21 cellular contexts compared by ENCODE assay signal in genomic region chr6:110191477-110191876, GRCh38. TPM values are rescaled to one million over a fixed set of nuclear protein-coding genes. Genes with fewer than 3 reads are reported as not detected.
A peak's percentile ranks its signal among the peaks of the same experiment; 100 is the strongest.
DNase-seq lines count a peak whose midpoint lies in the region; ATAC-seq, FAIRE-seq and TF ChIP-seq lines count a peak whose summit lies in the region.
"Had no signal": no experiment of that assay in that cellular context is flagged by ENCODE, and none has a peak within 500 bp of the region (broad histone marks: within the 10 kb centered on the region; RNA-seq: fewer than 3 reads in every experiment).

No MANE protein-coding gene starts in this region.

- CTCF ChIA-PET in endothelial cell of umbilical vein (lab: Charles Lee) = no interaction called here

- peaks cover 36% of the 10 kb centered on the region for H3K36me3 ChIP-seq in Karpas-422 (ENCODE audit: insufficient read depth, low read length)
- peaks cover 0 to 2% of the 10 kb centered on the region in 2 experiments for H3K36me3 ChIP-seq in endothelial cell of umbilical vein (ENCODE audit: control insufficient read depth in 2 of 2, extremely low read depth in 1 of 2, insufficient read depth in 2 of 2, low read length in 2 of 2)
- peaks cover 11% of the 10 kb centered on the region for H3K36me3 ChIP-seq in right atrium auricular region

- dilution Hi-C loops in endothelial cell of umbilical vein (cut with MboI; ENCODE audit: extremely low pct_ligation_motif_present, low sequenced_read_pairs) = no loop called here

- FAIRE-seq in endothelial cell of umbilical vein (lab: Jason Lieb, UNC) = peak; percentile 73
- FAIRE-seq: A204.1, D721Med, G401.6, GM12891, GM19239 had no signal

- TF ChIP-seq POLR2A in endothelial cell of umbilical vein (IDR thresholded peaks at IDR 0.05; ENCODE audit: low read depth, low read length) = no peak

- 0 out of 2 replicates have a peak overlapping the region, but pooled peaks have one; percentile 8 for H3K27ac ChIP-seq in Karpas-422 (ENCODE audit: low read length)
- no peak overlapping the region for H3K27ac ChIP-seq in endothelial cell of umbilical vein (ENCODE audit: insufficient read depth, low read depth, low read length)
- H3K27ac ChIP-seq in right atrium auricular region = no peak overlapping the region
- H3K27ac ChIP-seq: BLaER1 treated with 17β-estradiol and CSF1 and Interleukin-3, amounts not matched to agents 10 nM and 100 nM; C4-2B had no signal

- no peaks in the 10 kb centered on the region for H4K20me1 ChIP-seq in Karpas-422 (ENCODE audit: insufficient read depth, low read depth, low read length)
- H4K20me1 ChIP-seq in endothelial cell of umbilical vein (replicated peaks; ENCODE audit: control insufficient read depth, extremely low read depth, insufficient read depth, low read length) = peaks cover 6% of the 10 kb centered on the region

- DNase-seq in Karpas-422 (no peak), dermis blood vessel endothelial cell (peak; percentile 27), endothelial cell of umbilical vein (ENCODE audit: low read depth, low spot score) (peak; percentile 54), SKM-1 treated with dmso at 0.1 percent for 144 hours (lab: John Stamatoyannopoulos, UW; ENCODE audit: unreplicated experiment) (no peak), right atrium auricular region (ENCODE audit: low spot score) (no peak)
- DNase-seq: 8988T; ACHN; Caco-2; Calu3; CD4-positive, alpha-beta T cell; CD8-positive, alpha-beta T cell; DMS79 treated with DMSO at 0.1 percent for 48 hours; GF-D8 had no signal

- BruUV-seq in endothelial cell of umbilical vein (replicated peaks; lab: Mats Ljungman, UMichigan) = no TSS peak

- intact Hi-C loops in endothelial cell of umbilical vein (cut with micrococcal nuclease) = no loop called here

- H3K79me2 ChIP-seq in Karpas-422 (ENCODE audit: low read length) (peaks cover 99% of the 10 kb centered on the region), endothelial cell of umbilical vein (ENCODE audit: control insufficient read depth, insufficient read depth, low read length) (peaks cover 54% of the 10 kb centered on the region)

- peaks cover 65% of the 10 kb centered on the region for H3K4me1 ChIP-seq in Karpas-422 (ENCODE audit: low read length)
- peaks cover 16% of the 10 kb centered on the region for H3K4me1 ChIP-seq in endothelial cell of umbilical vein (ENCODE audit: control insufficient read depth, extremely low read depth, insufficient read depth, low read length)
- peaks cover 0 to 18% of the 10 kb centered on the region in 2 donors for H3K4me1 ChIP-seq in right atrium auricular region

- H3K4me2 ChIP-seq in Karpas-422 (ENCODE audit: low read depth, low read length, poor library complexity, severe bottlenecking) (no peak overlapping the region), endothelial cell of umbilical vein (ENCODE audit: insufficient read depth, low read length) (peak overlapping the region; percentile 38)

- H3K4me3 ChIP-seq in Karpas-422 (ENCODE audit: low read length) (no peak overlapping the region), endothelial cell of umbilical vein (replicated peaks in 1 of 3; ENCODE audit: insufficient read depth in 1 of 3, low read depth in 1 of 3, low read length in 3 of 3) (no peak overlapping the region), right atrium auricular region (no peak overlapping the region)
- H3K4me3 ChIP-seq: BLaER1 treated with 17β-estradiol and CSF1 and Interleukin-3, amounts not matched to agents 10 nM and 100 nM had no signal

- no peaks in the 10 kb centered on the region for H3K9me2 ChIP-seq in Karpas-422 (replicated peaks; ENCODE audit: insufficient read depth, low read length)

- TF ChIP-seq CTCF in endothelial cell of umbilical vein (IDR thresholded peaks at IDR 0.05; ENCODE audit: extremely low read depth in 1 of 2, insufficient read depth in 1 of 2, low read depth in 1 of 2, low read length in 2 of 2) (no peak), right atrium auricular region (IDR thresholded peaks at IDR 0.05) (no peak)

- no peak overlapping the region for H2AFZ ChIP-seq in Karpas-422 (ENCODE audit: low read length)
- no peak overlapping the region for H2AFZ ChIP-seq in endothelial cell of umbilical vein (ENCODE audit: low read depth, low read length)

- H3K9ac ChIP-seq in Karpas-422 (ENCODE audit: low read length) (no peak overlapping the region), endothelial cell of umbilical vein (replicated peaks; ENCODE audit: extremely low read depth, insufficient read depth, low read length) (no peak overlapping the region)
- H3K9ac ChIP-seq: BLaER1 treated with 17β-estradiol and CSF1 and Interleukin-3, amounts not matched to agents 10 nM and 100 nM had no signal

- no peak for ATAC-seq in HG03520 (IDR thresholded peaks at IDR 0.05; ENCODE audit: unreplicated experiment)
- ATAC-seq: CD8-positive, alpha-beta T cell had no signal

- H3K9me3 ChIP-seq in Karpas-422 (ENCODE audit: low read length) (no peaks in the 10 kb centered on the region), endothelial cell of umbilical vein (replicated peaks; ENCODE audit: control insufficient read depth, insufficient read depth, low read length) (no peaks in the 10 kb centered on the region), right atrium auricular region (no peaks in the 10 kb centered on the region)
- H3K9me3 ChIP-seq: Caco-2 had no signal

- no peaks in the 10 kb centered on the region for H3K9me1 ChIP-seq in endothelial cell of umbilical vein (replicated peaks; ENCODE audit: control insufficient read depth, extremely low read depth, insufficient read depth, low read length)

- H3K27me3 ChIP-seq in Karpas-422 (ENCODE audit: low read length) = no peaks in the 10 kb centered on the region
- H3K27me3 ChIP-seq in endothelial cell of umbilical vein (ENCODE audit: control insufficient read depth in 2 of 2, insufficient read depth in 2 of 2, low read length in 2 of 2) = no peaks in the 10 kb centered on the region
- no peaks in the 10 kb centered on the region for H3K27me3 ChIP-seq in right atrium auricular region
- H3K27me3 ChIP-seq: BLaER1 treated with 17β-estradiol and CSF1 and Interleukin-3, amounts not matched to agents 10 nM and 100 nM had no signal

- POLR2A ChIA-PET in endothelial cell of umbilical vein (lab: Charles Lee) = no interaction called here

TF ChIP-seq in endothelial cell of umbilical vein, 7 proteins besides CTCF, POLR2A, EP300 and RAD21:
- TF ChIP-seq GATA2 (IDR thresholded peaks at IDR 0.05; ENCODE audit: insufficient read depth, insufficient read length, low read depth, low read length) (peak; percentile 69), FOS (IDR thresholded peaks at IDR 0.05; ENCODE audit: borderline replicate concordance, insufficient read depth, low read length) (peak; percentile 8), EZH2 (IDR thresholded peaks at IDR 0.05; ENCODE audit: borderline replicate concordance, low read depth, low read length, severe bottlenecking) (no peak), JUN (IDR thresholded peaks at IDR 0.05; ENCODE audit: borderline replicate concordance, insufficient read depth, insufficient read length, low read depth) (no peak)
TF ChIP-seq in endothelial cell of umbilical vein: peak in this region for 2.

RNA-seq across cellular contexts. Expression of gene CDC40, which starts 11.2 kb away (rescaled TPM):
- 35.5 and 39.5 TPM in 2 replicates for total RNA-seq in Karpas-422 (2014; rRNA removed; shearing (Covaris generic); ENCODE audit: low replicate concordance)
- total RNA-seq in dermis blood vessel endothelial cell = 22.0 and 32.8 TPM in 2 replicates
- total RNA-seq in endothelial cell of umbilical vein = 16.2 and 18.5 TPM in 2 replicates
- polyA plus RNA-seq in endothelial cell of umbilical vein = 5.4 and 7.2 TPM in 2 replicates
- polyA plus RNA-seq in endothelial cell of umbilical vein (2011; cell fraction: cytosol; rRNA removed) = 7.8 and 8.0 TPM in 2 replicates
- polyA plus RNA-seq in endothelial cell of umbilical vein (2011; cell fraction: nucleus; rRNA removed) = 7.4 and 9.4 TPM in 2 replicates
- polyA plus RNA-seq in endothelial cell of umbilical vein (2012) = 12.9 and 17.5 TPM in 2 replicates
- 12.3 and 18.3 TPM in 2 replicates for polyA minus RNA-seq in endothelial cell of umbilical vein
- 17.0 TPM for polyA minus RNA-seq in endothelial cell of umbilical vein (2011; cell fraction: cytosol; rRNA and poly(A)+ RNA removed)
- polyA minus RNA-seq in endothelial cell of umbilical vein (2011; cell fraction: nucleus; rRNA and poly(A)+ RNA removed) = 9.1 and 14.4 TPM in 2 replicates
- 10 to 100 TPM in 1 of 2 donors, 1 to 10 TPM in 1; 9.9 to 10.1 TPM for total RNA-seq in right atrium auricular region

RNA-seq across cellular contexts. Expression of gene WASF1, which starts 12.0 kb away (rescaled TPM):
- total RNA-seq in Karpas-422 (2014; rRNA removed; shearing (Covaris generic); ENCODE audit: low replicate concordance) = 9.0 and 18.0 TPM in 2 replicates
- total RNA-seq in dermis blood vessel endothelial cell (11.4 and 22.0 TPM in 2 replicates), endothelial cell of umbilical vein (20.9 and 23.2 TPM in 2 replicates), right atrium auricular region (1 to 10 TPM; 3.5 to 4.8 TPM)
- polyA plus RNA-seq in endothelial cell of umbilical vein = 26.0 and 27.5 TPM in 2 replicates
- polyA plus RNA-seq in endothelial cell of umbilical vein (2011; cell fraction: cytosol; rRNA removed) = 25.3 and 27.1 TPM in 2 replicates
- 20.0 and 21.4 TPM in 2 replicates for polyA plus RNA-seq in endothelial cell of umbilical vein (2011; cell fraction: nucleus; rRNA removed)
- polyA plus RNA-seq in endothelial cell of umbilical vein (2012) = 16.4 and 20.3 TPM in 2 replicates
- 11.5 and 15.3 TPM in 2 replicates for polyA minus RNA-seq in endothelial cell of umbilical vein
- polyA minus RNA-seq in endothelial cell of umbilical vein (2011; cell fraction: cytosol; rRNA and poly(A)+ RNA removed) = 9.3 TPM
- polyA minus RNA-seq in endothelial cell of umbilical vein (2011; cell fraction: nucleus; rRNA and poly(A)+ RNA removed) = 16.9 and 19.0 TPM in 2 replicates

Comparison
In these comparisons a context has a peak if more than half of its experiments do, and no peak if none do; other contexts are left out.
1. DNase-seq: peak in dermis blood vessel endothelial cell (single experiment) and endothelial cell of umbilical vein (single experiment); none in Karpas-422 (single experiment), SKM-1 treated with dmso at 0.1 percent for 144 hours (single experiment) and right atrium auricular region (single experiment).